ENCODE assay signal across 28 cellular contexts in genomic region chr9:37620386-37620785, GRCh38. TPM values are rescaled to one million over a fixed set of nuclear protein-coding genes. Genes with fewer than 3 reads are reported as not detected.
"Had no signal": no experiment of that assay in that cellular context is flagged by ENCODE, and none has a peak within 500 bp of the region (broad histone marks: within the 10 kb centered on the region; RNA-seq: fewer than 3 reads in every experiment).

No MANE protein-coding gene starts in this region.

- H3K4me3 ChIP-seq: adrenal gland, body of pancreas, breast epithelium, PC-9, SK-N-MC had no signal

- ATAC-seq: activated CD4-positive, alpha-beta T cell treated with anti-CD3 and anti-CD28 coated beads for 36 hours; activated CD8-positive, alpha-beta T cell treated with anti-CD3 and anti-CD28 coated beads, Interleukin-2, amount 10 ng/mL, durations not matched to agents 7 days and 5 days; activated naive CD4-positive, alpha-beta T cell treated with anti-CD3 and anti-CD28 coated beads, Interleukin-2, amount 50 U/mL, for 72 hours; body of pancreas had no signal

- H3K27me3 ChIP-seq: adrenal gland, body of pancreas, breast epithelium had no signal

- H3K9me3 ChIP-seq: adrenal gland, body of pancreas, breast epithelium had no signal

- H3K27ac ChIP-seq: adrenal gland, body of pancreas, breast epithelium, PC-9, SK-N-MC had no signal

- H2AFZ ChIP-seq: PC-9 had no signal

- DNase-seq: activated CD4-positive, alpha-beta T cell treated with anti-CD3 and anti-CD28 coated beads for 36 hours; activated CD4-positive, alpha-beta T cell treated with anti-CD3 and anti-CD28 coated beads, Interleukin-2, amount 10 ng/mL, durations not matched to agents 7 days and 5 days; activated CD4-positive, alpha-beta T cell treated with anti-CD3 and anti-CD28 coated beads, Interleukin-2, amount 50 U/mL, for 48 hours; activated CD8-positive, alpha-beta T cell treated with anti-CD3 and anti-CD28 coated beads, Interleukin-2, amount 10 ng/mL, durations not matched to agents 7 days and 5 days; activated gamma-delta T cell treated with Interleukin-2 at 50 U/mL for 16 hours; activated naive CD4-positive, alpha-beta T cell treated with anti-CD3 and anti-CD28 coated beads for 36 hours; activated T-cell treated with anti-CD3 and anti-CD28 coated beads, Interleukin-2, amount 50 U/mL, for 24 hours; adrenal gland; body of pancreas; Kasumi-1; KG1; MM.1S; MV-4-11; NCI-H1105; NCI-H1417 treated with DMSO at 0.1 percent for 48 hours; NCI-H1694; NCI-H1930; NCI-H2081 treated with DMSO at 0.1 percent for 48 hours; NCI-H446 treated with DMSO at 0.1 percent for 48 hours; PC-9; Right ventricle myocardium superior; T1000 had no signal

- H3K36me3 ChIP-seq: adrenal gland, breast epithelium had no signal

- H3K4me1 ChIP-seq: body of pancreas, breast epithelium had no signal

- H3K4me2 ChIP-seq: PC-9 had no signal

RNA-seq across cellular contexts. Expression of gene FRMPD1, which starts 30.4 kb away (rescaled TPM):
- total RNA-seq: activated CD4-positive, alpha-beta T cell treated with anti-CD3 and anti-CD28 coated beads for 36 hours; activated CD4-positive, alpha-beta T cell treated with anti-CD3 and anti-CD28 coated beads, Interleukin-2, amount 10 ng/mL, durations not matched to agents 7 days and 5 days; activated CD8-positive, alpha-beta T cell treated with anti-CD3 and anti-CD28 coated beads, Interleukin-2, amount 10 ng/mL, durations not matched to agents 7 days and 5 days; activated naive CD4-positive, alpha-beta T cell treated with anti-CD3 and anti-CD28 coated beads for 36 hours; activated naive CD4-positive, alpha-beta T cell treated with anti-CD3 and anti-CD28 coated beads, Interleukin-2, amount 50 U/mL, for 72 hours; OCI-LY7; PC-9; T-helper 1 cell treated with Interleukin-12 subunit alpha and Interleukin-12 subunit beta and Interleukin-4 antibody, amounts not matched to agents 30 ng/mL and 1 ng/mL, for 36 hours; T-helper 2 cell treated with Interferon-gamma antibody and Interleukin-4, amounts not matched to agents 100 ng/mL and 5 ng/mL, for 36 hours had no signal
